In the genomic region with DNA sequence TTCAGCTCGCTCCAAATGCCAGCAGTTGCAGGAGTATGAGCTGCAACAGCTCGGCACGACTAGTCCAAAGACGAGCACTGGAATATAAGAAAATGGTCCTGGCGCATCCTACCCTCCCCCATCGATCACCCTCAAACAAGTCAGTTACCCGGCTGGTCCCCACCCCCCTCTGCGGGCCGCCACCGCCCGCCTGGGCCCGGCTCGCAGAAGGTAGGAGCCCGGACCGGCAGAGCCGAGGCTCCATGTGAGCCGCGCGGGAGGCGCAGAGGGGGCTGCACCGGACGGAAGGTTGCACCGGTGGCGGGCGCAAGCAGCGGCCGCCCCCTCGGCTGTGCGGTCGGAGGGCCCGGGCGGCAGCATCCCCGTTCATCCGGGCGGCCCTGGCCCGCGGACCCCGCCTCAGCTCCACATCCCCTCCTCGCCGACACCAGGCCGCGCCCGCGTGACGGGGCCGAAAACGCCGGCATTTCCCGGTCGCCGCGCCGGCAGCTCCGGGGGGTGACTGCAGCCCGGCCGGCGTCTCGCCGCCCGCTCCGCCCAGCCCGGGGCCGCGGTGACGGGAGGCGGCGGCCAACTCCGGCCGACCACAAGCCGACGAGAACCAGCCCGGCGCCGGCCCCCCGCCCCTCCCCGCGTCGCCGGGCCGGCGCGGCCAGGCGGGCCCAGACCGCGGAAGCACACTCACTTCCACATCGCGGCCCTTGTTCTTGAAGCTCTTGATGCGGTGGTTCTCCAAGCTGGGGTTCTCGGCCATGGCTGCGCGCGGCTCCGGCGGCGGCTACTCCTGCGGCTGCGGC, we compare ENCODE assay signal across 8 cellular contexts. TPM values are rescaled to one million over a fixed set of nuclear protein-coding genes. Genes with fewer than 3 reads are reported as not detected.
DNase-seq lines count a peak whose midpoint lies in the region; ATAC-seq and TF ChIP-seq lines count a peak whose summit lies in the region.

No MANE protein-coding gene starts in this region.

- H4K20me1 ChIP-seq in BLaER1: peaks cover 52% of the 10 kb centered on the region

- DNase-seq in activated naive CD8-positive, alpha-beta T cell treated with anti-CD3 and anti-CD28 coated beads, Interleukin-2, amount 50 U/mL, for 16 hours (ENCODE audit: low read depth, low spot score): peak; percentile 13
- peak; percentile 78 for DNase-seq in cardiac septum (ENCODE audit: low spot score)
- peak; percentile 84 for DNase-seq in posterior vena cava (ENCODE audit: low spot score)
- DNase-seq in aorta: peak; percentile 61 to 87

- H3K27me3 ChIP-seq in BLaER1: no peaks in the 10 kb centered on the region
- H3K27me3 ChIP-seq in aorta (ENCODE audit: control insufficient read depth in 1 of 2, insufficient read depth in 2 of 2, low read length in 1 of 2): no peaks in the 10 kb centered on the region

- H3K9me3 ChIP-seq in BLaER1 (no peaks in the 10 kb centered on the region), aorta (ENCODE audit: control insufficient read depth, low read length) (no peaks in the 10 kb centered on the region)

- peak overlapping the region; percentile 99 for H3K4me3 ChIP-seq in BLaER1
- H3K4me3 ChIP-seq in aorta (ENCODE audit: low read length in 2 of 2): peak overlapping the region; percentile 55 to 94

- peaks cover 19% of the 10 kb centered on the region; the same call in 1 of the 2 replicates for H3K36me3 ChIP-seq in BLaER1
- no peaks in the 10 kb centered on the region for H3K36me3 ChIP-seq in aorta (ENCODE audit: control insufficient read depth in 1 of 2, insufficient read depth in 2 of 2, low read length in 1 of 2)

- peaks cover 25% of the 10 kb centered on the region for H3K4me1 ChIP-seq in BLaER1
- H3K4me1 ChIP-seq in aorta (ENCODE audit: control insufficient read depth in 1 of 2, insufficient read depth in 2 of 2, low read length in 2 of 2): peaks cover 0 to 3% of the 10 kb centered on the region in 2 donors

- peak overlapping the region; percentile 99 for H3K9ac ChIP-seq in BLaER1

- H3K27ac ChIP-seq in BLaER1: peak overlapping the region; percentile 98
- peak overlapping the region; percentile 72 to 73 for H3K27ac ChIP-seq in aorta (ENCODE audit: low read depth in 1 of 2, low read length in 2 of 2)

- WGBS in aorta, 2 donors: 0 to 1% methylated on average over 72 to 97 of the region's 97 CpGs

- intact Hi-C loops in cardiac septum (cut with DNase I): loop anchor here (1.0 to 5.0 kb wide), 3 partner anchors 55 to 144 kb away; partner anchors contain the start of genes EBPL and SPRYD7
- intact Hi-C loops in posterior vena cava (cut with DNase I): no loop called here
- intact Hi-C loops in aorta (cut with DNase I): loop anchor here in 1 of 2 donors (2.0 to 10.0 kb wide), 2 partner anchors 97 to 145 kb away; partner anchors contain the start of genes EBPL and SPRYD7

- H3K4me2 ChIP-seq in BLaER1: peak overlapping the region; percentile 94

- peak; percentile 19 for ATAC-seq in GM19043 (IDR thresholded peaks at IDR 0.05; ENCODE audit: low read depth, unreplicated experiment)
- ATAC-seq in HG03354 (IDR thresholded peaks at IDR 0.05; ENCODE audit: poor library complexity, severe bottlenecking, unreplicated experiment): peak; percentile 31
- peak; percentile 10 for ATAC-seq in SK-N-SH treated with all-trans-retinoic acid at 6 μM for 48 hours
- peak; percentile 39 for ATAC-seq in aorta (ENCODE audit: low FRiP score)

TF ChIP-seq in SK-N-SH treated with all-trans-retinoic acid at 6 μM for 48 hours, 23 proteins besides CTCF, POLR2A, EP300 and RAD21:
- TF ChIP-seq PPARA (CRISPR knock-in tag; IDR thresholded peaks at IDR 0.05; ENCODE audit: borderline replicate concordance): no peak
- TF ChIP-seq ZC3H10 (CRISPR knock-in tag; IDR thresholded peaks at IDR 0.05): no peak
- no peak for TF ChIP-seq ESRRG (CRISPR knock-in tag; IDR thresholded peaks at IDR 0.05)
- TF ChIP-seq BACH2 (CRISPR knock-in tag; IDR thresholded peaks at IDR 0.05; ENCODE audit: borderline replicate concordance): no peak
- TF ChIP-seq ZNF70 (CRISPR knock-in tag; IDR thresholded peaks at IDR 0.05): no peak
- TF ChIP-seq ZFP3 (CRISPR knock-in tag; IDR thresholded peaks at IDR 0.05): no peak
- TF ChIP-seq, protein P1, sequence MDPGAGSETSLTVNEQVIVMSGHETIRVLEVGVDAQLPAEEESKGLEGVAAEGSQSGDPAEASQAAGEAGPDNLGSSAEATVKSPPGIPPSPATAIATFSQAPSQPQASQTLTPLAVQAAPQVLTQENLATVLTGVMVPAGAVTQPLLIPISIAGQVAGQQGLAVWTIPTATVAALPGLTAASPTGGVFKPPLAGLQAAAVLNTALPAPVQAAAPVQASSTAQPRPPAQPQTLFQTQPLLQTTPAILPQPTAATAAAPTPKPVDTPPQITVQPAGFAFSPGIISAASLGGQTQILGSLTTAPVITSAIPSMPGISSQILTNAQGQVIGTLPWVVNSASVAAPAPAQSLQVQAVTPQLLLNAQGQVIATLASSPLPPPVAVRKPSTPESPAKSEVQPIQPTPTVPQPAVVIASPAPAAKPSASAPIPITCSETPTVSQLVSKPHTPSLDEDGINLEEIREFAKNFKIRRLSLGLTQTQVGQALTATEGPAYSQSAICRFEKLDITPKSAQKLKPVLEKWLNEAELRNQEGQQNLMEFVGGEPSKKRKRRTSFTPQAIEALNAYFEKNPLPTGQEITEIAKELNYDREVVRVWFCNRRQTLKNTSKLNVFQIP (CRISPR knock-in tag; IDR thresholded peaks at IDR 0.05; ENCODE audit: borderline replicate concordance, low read depth): no peak
- no peak for TF ChIP-seq ARNTL (CRISPR knock-in tag; IDR thresholded peaks at IDR 0.05; ENCODE audit: borderline replicate concordance, low read depth)
- TF ChIP-seq ZNF565 (CRISPR knock-in tag; conservative IDR thresholded peaks at IDR 0.05; ENCODE audit: low read depth): no peak
- TF ChIP-seq CSDC2 (CRISPR knock-in tag; IDR thresholded peaks at IDR 0.05): no peak

RNA-seq across cellular contexts. Expression of gene KPNA3, which starts 0.5 kb away (rescaled TPM):
- total RNA-seq in cardiac septum (46.7 TPM), posterior vena cava (10 to 100 TPM; 38.0 to 54.4 TPM), aorta (10 to 100 TPM; 29.3 to 29.9 TPM)
- polyA plus RNA-seq in aorta: 10 to 100 TPM; 11.6 to 22.7 TPM

Comparison
In these comparisons a context has a peak if more than half of its experiments do, and no peak if none do; other contexts are left out.
1. Peak in every context shown above with its lines: DNase-seq, ATAC-seq, H3K4me3 ChIP-seq and H3K27ac ChIP-seq.
2. DNase-seq: peak in every context shown above with its lines; median percentile 84 in posterior vena cava; 78 in cardiac septum; 74 in aorta; 13 in activated naive CD8-positive, alpha-beta T cell treated with anti-CD3 and anti-CD28 coated beads, Interleukin-2, amount 50 U/mL, for 16 hours.